In genomic region chr6:37871616-37872384, GRCh38 we compare ENCODE assay signal across 19 cellular contexts. TPM values are rescaled to one million over a fixed set of nuclear protein-coding genes. Genes with fewer than 3 reads are reported as not detected.
DNase-seq lines count a peak whose midpoint lies in the region; ATAC-seq and TF ChIP-seq lines count a peak whose summit lies in the region.
"Had no signal": no experiment of that assay in that cellular context is flagged by ENCODE, and none has a peak within 500 bp of the region (broad histone marks: within the 10 kb centered on the region; RNA-seq: fewer than 3 reads in every experiment).

No MANE protein-coding gene starts in this region.

- H3K36me3 Mint-ChIP-seq in activated T-cell treated with anti-CD3 and anti-CD28 coated beads, Interleukin-2, amount 50 U/mL, for 24 hours (ENCODE audit: low read depth), result peaks cover 39% of the 10 kb centered on the region
- peaks cover 11 to 16% of the 10 kb centered on the region in 2 donors for H3K36me3 Mint-ChIP-seq in activated T-cell treated with anti-CD3 and anti-CD28 coated beads, Interleukin-2, amount 50 U/mL, for 72 hours (ENCODE audit: insufficient read depth in 2 of 2)
- H3K36me3 Mint-ChIP-seq in immature natural killer cell, result peaks cover 0 to 8% (median 3%) of the 10 kb centered on the region in 3 donors

- no peaks in the 10 kb centered on the region for H3K27me3 Mint-ChIP-seq in activated T-cell treated with anti-CD3 and anti-CD28 coated beads, Interleukin-2, amount 50 U/mL, for 24 hours
- no peaks in the 10 kb centered on the region for H3K27me3 Mint-ChIP-seq in activated T-cell treated with anti-CD3 and anti-CD28 coated beads, Interleukin-2, amount 50 U/mL, for 72 hours (ENCODE audit: low read depth)
- H3K27me3 Mint-ChIP-seq in immature natural killer cell (ENCODE audit: low read depth in 3 of 3), result peaks cover 0 to 2% (median 0%) of the 10 kb centered on the region in 3 donors

- H3K27me3 ChIP-seq in RWPE2 (ENCODE audit: insufficient read depth, poor library complexity, severe bottlenecking), result no peaks in the 10 kb centered on the region
- H3K27me3 ChIP-seq: SJSA1 had no signal

- H3K4me1 Mint-ChIP-seq in activated T-cell treated with anti-CD3 and anti-CD28 coated beads, Interleukin-2, amount 50 U/mL, for 24 hours (ENCODE audit: low read depth), result peaks cover 73% of the 10 kb centered on the region
- peaks cover 65% of the 10 kb centered on the region for H3K4me1 Mint-ChIP-seq in activated T-cell treated with anti-CD3 and anti-CD28 coated beads, Interleukin-2, amount 50 U/mL, for 72 hours (ENCODE audit: low read depth)
- H3K4me1 Mint-ChIP-seq in immature natural killer cell, result peaks cover 80 to 88% of the 10 kb centered on the region in 2 donors

- H3K36me3 ChIP-seq in RWPE2 (ENCODE audit: low read depth), result 0 out of 2 replicates have a peak, but pooled peaks cover 3% of the 10 kb centered on the region
- H3K36me3 ChIP-seq: SJSA1 had no signal

- no peak overlapping the region for H3K4me3 ChIP-seq in RWPE2 (ENCODE audit: severe bottlenecking)
- H3K4me3 ChIP-seq: GM12878, PC-9, SJSA1 had no signal

- TF ChIP-seq CTCF in RWPE2 (IDR thresholded peaks at IDR 0.05; ENCODE audit: poor library complexity, severe bottlenecking) (no peak), GM13977 (IDR thresholded peaks at IDR 0.05; ENCODE audit: extremely low read depth, insufficient read depth, missing control alignments) (no peak)

- in situ Hi-C loops in GM13977 (cut with MboI; ENCODE audit: low pct_unique_long_range_greater_than_20kb, low sequenced_read_pairs, unreplicated experiment), result no loop called here

- H3K9me3 Mint-ChIP-seq in activated T-cell treated with anti-CD3 and anti-CD28 coated beads, Interleukin-2, amount 50 U/mL, for 24 hours, result peaks cover 6% of the 10 kb centered on the region
- peaks cover 1 to 6% of the 10 kb centered on the region in 2 donors for H3K9me3 Mint-ChIP-seq in activated T-cell treated with anti-CD3 and anti-CD28 coated beads, Interleukin-2, amount 50 U/mL, for 72 hours
- peaks cover 0 to 2% (median 0%) of the 10 kb centered on the region in 6 donors for H3K9me3 Mint-ChIP-seq in immature natural killer cell

- peaks cover 35% of the 10 kb centered on the region for H3K4me1 ChIP-seq in RWPE2 (ENCODE audit: insufficient read depth, poor library complexity, severe bottlenecking)

- peak overlapping the region; percentile 13 for H3K27ac ChIP-seq in RWPE2 (ENCODE audit: poor library complexity, severe bottlenecking)
- H3K27ac ChIP-seq: 22Rv1, PC-9, SJSA1 had no signal

- peak overlapping the region; percentile 10 for H3K27ac Mint-ChIP-seq in activated T-cell treated with anti-CD3 and anti-CD28 coated beads, Interleukin-2, amount 50 U/mL, for 24 hours
- H3K27ac Mint-ChIP-seq in activated T-cell treated with anti-CD3 and anti-CD28 coated beads, Interleukin-2, amount 50 U/mL, for 72 hours, result no peak overlapping the region
- H3K27ac Mint-ChIP-seq in immature natural killer cell, result peak overlapping the region; percentile 3 to 61 (median 34)

- no peak overlapping the region for H3K4me3 Mint-ChIP-seq in activated T-cell treated with anti-CD3 and anti-CD28 coated beads, Interleukin-2, amount 50 U/mL, for 24 hours
- no peak overlapping the region for H3K4me3 Mint-ChIP-seq in activated T-cell treated with anti-CD3 and anti-CD28 coated beads, Interleukin-2, amount 50 U/mL, for 72 hours
- peak overlapping the region in 1 of 5 donors; percentile 34 for H3K4me3 Mint-ChIP-seq in immature natural killer cell

- H3K9me3 ChIP-seq in RWPE2 (ENCODE audit: severe bottlenecking), result no peaks in the 10 kb centered on the region
- H3K9me3 ChIP-seq: SJSA1 had no signal

- no peak for DNase-seq in activated T-cell treated with anti-CD3 and anti-CD28 coated beads, Interleukin-2, amount 50 U/mL, for 24 hours
- no peak for DNase-seq in activated T-cell treated with anti-CD3 and anti-CD28 coated beads, Interleukin-2, amount 50 U/mL, for 72 hours
- no peak for DNase-seq in RWPE2 (ENCODE audit: low spot score)
- DNase-seq in immature natural killer cell, result no peak
- no peak for DNase-seq in NOMO-1 treated with dmso at 0.1 percent for 144 hours (lab: John Stamatoyannopoulos, UW; ENCODE audit: unreplicated experiment)
- no peak for DNase-seq in GM13977 (ENCODE audit: low spot score)
- DNase-seq: DMS 273 treated with DMSO at 0.1 percent for 48 hours, GOT3, NCI-H1105, NCI-H1694 treated with DMSO at 0.1 percent for 48 hours, NCI-H2227 treated with DMSO at 0.1 percent for 48 hours, NCI-H510A treated with DMSO at 0.1 percent for 48 hours, PC-9 had no signal

- ATAC-seq in activated T-cell treated with anti-CD3 and anti-CD28 coated beads, Interleukin-2, amount 50 U/mL, for 72 hours (replicated peaks in 1 of 2), result no peak
- ATAC-seq in RWPE2 (ENCODE audit: low read depth) (peak; percentile 46), GM18907 (IDR thresholded peaks at IDR 0.05; ENCODE audit: unreplicated experiment) (no peak), HG03442 (IDR thresholded peaks at IDR 0.05; ENCODE audit: unreplicated experiment) (no peak)
- ATAC-seq: GM12878, HCT116 had no signal

RNA-seq across cellular contexts. Expression of gene ZFAND3, which starts 52.3 kb away (rescaled TPM):
- total RNA-seq in activated T-cell treated with anti-CD3 and anti-CD28 coated beads, Interleukin-2, amount 50 U/mL, for 72 hours, result 100 to 1,000 TPM in 1 of 2 donors, 10 to 100 TPM in 1; 93.9 to 114 TPM
- polyA plus RNA-seq in immature natural killer cell, result 10 to 100 TPM in 1 of 3 donors, 1 to 10 TPM in 2; 3.1 to 10.2 (median 3.9) TPM
